8 cellular contexts compared by ENCODE assay signal in the genomic region with DNA sequence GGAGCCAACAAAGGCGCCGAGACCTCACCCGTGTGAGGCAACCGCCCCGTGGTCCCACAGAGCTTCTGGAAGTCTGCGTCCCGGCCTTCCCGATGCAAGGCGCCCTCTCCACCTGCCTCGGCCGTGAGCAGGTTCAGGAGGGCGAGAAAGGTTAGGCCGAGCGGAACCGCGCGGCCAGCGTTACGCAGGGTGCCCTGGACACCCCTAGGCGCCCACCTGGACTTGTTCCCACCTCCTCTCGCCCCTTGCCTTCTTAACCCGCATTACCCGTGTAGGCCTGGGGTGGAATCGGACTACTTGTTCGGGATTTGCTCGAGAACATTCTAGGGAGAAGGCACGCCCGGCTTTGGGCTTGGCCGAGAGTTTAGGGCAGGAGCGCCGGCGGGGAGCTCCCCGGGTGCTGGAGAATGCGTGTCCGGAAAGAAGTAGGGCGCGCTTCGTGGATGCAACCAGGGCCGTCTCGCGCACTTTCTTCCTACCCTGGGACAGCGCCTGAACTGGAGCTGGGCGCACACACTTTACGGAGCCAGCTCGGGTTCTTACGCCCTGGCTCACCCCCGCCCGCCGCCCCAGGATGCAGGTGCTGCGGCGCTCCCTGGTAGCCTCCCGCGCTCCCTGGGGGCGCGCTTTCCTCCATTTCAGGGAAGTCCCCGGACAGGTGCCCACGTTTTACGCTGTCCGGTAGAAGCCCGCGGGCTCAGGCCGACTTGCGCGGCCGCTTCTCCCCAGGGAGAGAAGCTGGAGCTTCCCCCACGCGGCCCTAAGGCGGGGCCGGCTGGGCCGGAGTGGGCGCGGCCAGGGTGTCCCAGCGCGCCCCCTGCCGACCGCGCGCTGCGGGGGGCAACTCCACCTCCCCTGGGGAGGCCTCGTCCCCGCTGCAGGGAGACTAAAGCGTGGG.
A peak's percentile ranks its signal among the peaks of the same experiment; 100 is the strongest.
DNase-seq lines count a peak whose midpoint lies in the region; ATAC-seq and TF ChIP-seq lines count a peak whose summit lies in the region.

No MANE protein-coding gene starts in this region.

- H3K27ac ChIP-seq in DOHH2 (ENCODE audit: low read depth, low read length) (no peak overlapping the region), GM23338 (ENCODE audit: low read depth) (no peak overlapping the region)

- DNase-seq in GM23338 (ENCODE audit: low spot score) (peak; percentile 40), natural killer cell (no peak), islet precursor cell (no peak), DMS53 (lab: John Stamatoyannopoulos, UW) (no peak), NCI-H510A treated with DMSO at 0.1 percent for 48 hours (lab: John Stamatoyannopoulos, UW) (no peak)
- peak; percentile 66 for DNase-seq in activated naive CD8-positive, alpha-beta T cell treated with anti-CD3 and anti-CD28 coated beads, Interleukin-2, amount 10 ng/mL, durations not matched to agents 7 days and 5 days
- DNase-seq in stimulated activated CD4-positive, alpha-beta T cell treated with anti-CD3 and anti-CD28 coated beads, Interleukin-1b, Interleukin-23, amount 100 ng/mL, for 48 hours: no peak

- H3K9me2 ChIP-seq in DOHH2 (replicated peaks; ENCODE audit: control insufficient read depth, low read length) (no peaks in the 10 kb centered on the region), GM23338 (ENCODE audit: insufficient read depth) (no peaks in the 10 kb centered on the region)

- H3K4me2 ChIP-seq in DOHH2 (ENCODE audit: low read length) (no peak overlapping the region), GM23338 (peak overlapping the region; percentile 73)

- no peaks in the 10 kb centered on the region for H3K9me3 ChIP-seq in DOHH2 (ENCODE audit: control insufficient read depth, insufficient read depth, low read length)

- H3K9me3 Mint-ChIP-seq in GM23338 (peaks cover 28% of the 10 kb centered on the region), natural killer cell (no peaks in the 10 kb centered on the region)
- H3K9me3 Mint-ChIP-seq in activated naive CD8-positive, alpha-beta T cell treated with anti-CD3 and anti-CD28 coated beads, Interleukin-2, amount 10 ng/mL, durations not matched to agents 7 days and 5 days: no peaks in the 10 kb centered on the region

- H3K27ac Mint-ChIP-seq in GM23338 (no peak overlapping the region), natural killer cell (no peak overlapping the region)
- no peak overlapping the region for H3K27ac Mint-ChIP-seq in activated naive CD8-positive, alpha-beta T cell treated with anti-CD3 and anti-CD28 coated beads, Interleukin-2, amount 10 ng/mL, durations not matched to agents 7 days and 5 days

- H3K4me1 ChIP-seq in DOHH2 (ENCODE audit: control insufficient read depth, low read length) (peaks cover 4% of the 10 kb centered on the region), GM23338 (ENCODE audit: insufficient read depth) (peaks cover 23% of the 10 kb centered on the region; the same call in 1 of the 2 replicates)

- peak overlapping the region; percentile 62 for H3K4me3 Mint-ChIP-seq in GM23338
- H3K4me3 Mint-ChIP-seq in activated naive CD8-positive, alpha-beta T cell treated with anti-CD3 and anti-CD28 coated beads, Interleukin-2, amount 10 ng/mL, durations not matched to agents 7 days and 5 days: peak overlapping the region; percentile 70
- no peak overlapping the region for H3K4me3 Mint-ChIP-seq in natural killer cell

- no peaks in the 10 kb centered on the region for H3K36me3 ChIP-seq in DOHH2 (ENCODE audit: control insufficient read depth, low read length)
- H3K36me3 ChIP-seq in GM23338 (ENCODE audit: insufficient read depth): no peaks in the 10 kb centered on the region

- peaks cover 92% of the 10 kb centered on the region for H3K27me3 Mint-ChIP-seq in GM23338 (ENCODE audit: insufficient read depth, low read depth, poor library complexity)
- peaks cover 66% of the 10 kb centered on the region for H3K27me3 Mint-ChIP-seq in activated naive CD8-positive, alpha-beta T cell treated with anti-CD3 and anti-CD28 coated beads, Interleukin-2, amount 10 ng/mL, durations not matched to agents 7 days and 5 days
- peaks cover 44 to 61% of the 10 kb centered on the region in 2 donors for H3K27me3 Mint-ChIP-seq in natural killer cell (ENCODE audit: low read depth in 2 of 2)

- 0 out of 2 replicates have a peak overlapping the region, but pooled peaks have one; percentile 18 for H2AFZ ChIP-seq in GM23338

- ATAC-seq in GM23338: peak; percentile 30
- ATAC-seq in activated naive CD8-positive, alpha-beta T cell treated with anti-CD3 and anti-CD28 coated beads, Interleukin-2, amount 10 ng/mL, durations not matched to agents 7 days and 5 days (ENCODE audit: low read depth): peak; percentile 76
- peak in 2 of 3 donors; percentile 48 to 66 for ATAC-seq in natural killer cell

- TF ChIP-seq CTCF in DOHH2 (IDR thresholded peaks at IDR 0.05; ENCODE audit: low read depth, low read length, poor library complexity, severe bottlenecking): peak; percentile 76
- peak; percentile 38; a peak in 3 of 4 replicates for TF ChIP-seq CTCF in GM23338 (conservative IDR thresholded peaks at IDR 0.05; ENCODE audit: low read depth in 2 of 2)
- peak; percentile 18 for TF ChIP-seq CTCF in natural killer cell (IDR thresholded peaks at IDR 0.05)

- H3F3A ChIP-seq in DOHH2 (ENCODE audit: control insufficient read depth, insufficient read depth): no peaks in the 10 kb centered on the region; the same call in 1 of the 2 replicates
- H3F3A ChIP-seq in GM23338 (replicated peaks; ENCODE audit: low read depth): peaks cover 17% of the 10 kb centered on the region

- POLR2A ChIA-PET in activated naive CD8-positive, alpha-beta T cell treated with anti-CD3 and anti-CD28 coated beads, Interleukin-2, amount 10 ng/mL, durations not matched to agents 7 days and 5 days (lab: Charles Lee): no interaction called here

- H4K20me1 ChIP-seq in DOHH2 (ENCODE audit: control insufficient read depth, insufficient read depth, low read depth, low read length) (no peaks in the 10 kb centered on the region), GM23338 (replicated peaks; ENCODE audit: insufficient read depth) (peaks cover 24% of the 10 kb centered on the region)

- no peaks in the 10 kb centered on the region for H3K79me2 ChIP-seq in DOHH2 (ENCODE audit: control insufficient read depth, low read length)
- no peaks in the 10 kb centered on the region for H3K79me2 ChIP-seq in GM23338 (replicated peaks; ENCODE audit: insufficient read depth)

- H3K4me1 Mint-ChIP-seq in GM23338: peaks cover 29% of the 10 kb centered on the region
- H3K4me1 Mint-ChIP-seq in activated naive CD8-positive, alpha-beta T cell treated with anti-CD3 and anti-CD28 coated beads, Interleukin-2, amount 10 ng/mL, durations not matched to agents 7 days and 5 days: peaks cover 26% of the 10 kb centered on the region
- H3K4me1 Mint-ChIP-seq in natural killer cell: peaks cover 14 to 27% of the 10 kb centered on the region in 2 donors

- no peak overlapping the region for H3K4me3 ChIP-seq in DOHH2 (ENCODE audit: low read length)
- H3K4me3 ChIP-seq in GM23338: peak overlapping the region; percentile 52

- peaks cover 6% of the 10 kb centered on the region for H3K36me3 Mint-ChIP-seq in GM23338 (ENCODE audit: low read depth)
- no peaks in the 10 kb centered on the region for H3K36me3 Mint-ChIP-seq in activated naive CD8-positive, alpha-beta T cell treated with anti-CD3 and anti-CD28 coated beads, Interleukin-2, amount 10 ng/mL, durations not matched to agents 7 days and 5 days
- no peaks in the 10 kb centered on the region for H3K36me3 Mint-ChIP-seq in natural killer cell

- peaks cover 55% of the 10 kb centered on the region for H3K27me3 ChIP-seq in DOHH2 (ENCODE audit: control insufficient read depth, low read length)
- H3K27me3 ChIP-seq in GM23338 (ENCODE audit: insufficient read depth): peaks cover 88% of the 10 kb centered on the region

- intact Hi-C loops in natural killer cell (cut with micrococcal nuclease): loop anchor here (10.0 kb wide), 1 partner anchor 393 kb away; no protein-coding TSS in a partner anchor

TF ChIP-seq in GM23338, 12 proteins besides CTCF, POLR2A, EP300 and RAD21 (continues in another document):
- TF ChIP-seq EZH2 (IDR thresholded peaks at IDR 0.05; ENCODE audit: low read depth, unreplicated experiment) (peak; percentile 96), ZNF331 (CRISPR knock-in tag; IDR thresholded peaks at IDR 0.05; ENCODE audit: low read depth) (no peak), EZH2phosphoT487 (IDR thresholded peaks at IDR 0.05; ENCODE audit: unreplicated experiment) (peak; percentile 77), STAT1 (IDR thresholded peaks at IDR 0.05; ENCODE audit: unreplicated experiment) (no peak), CREB1 (CRISPR knock-in tag; IDR thresholded peaks at IDR 0.05; ENCODE audit: low read depth) (no peak), JUNB (IDR thresholded peaks at IDR 0.05; ENCODE audit: unreplicated experiment) (no peak), NANOG (IDR thresholded peaks at IDR 0.05; ENCODE audit: borderline replicate concordance) (no peak)
- TF ChIP-seq, protein P1, sequence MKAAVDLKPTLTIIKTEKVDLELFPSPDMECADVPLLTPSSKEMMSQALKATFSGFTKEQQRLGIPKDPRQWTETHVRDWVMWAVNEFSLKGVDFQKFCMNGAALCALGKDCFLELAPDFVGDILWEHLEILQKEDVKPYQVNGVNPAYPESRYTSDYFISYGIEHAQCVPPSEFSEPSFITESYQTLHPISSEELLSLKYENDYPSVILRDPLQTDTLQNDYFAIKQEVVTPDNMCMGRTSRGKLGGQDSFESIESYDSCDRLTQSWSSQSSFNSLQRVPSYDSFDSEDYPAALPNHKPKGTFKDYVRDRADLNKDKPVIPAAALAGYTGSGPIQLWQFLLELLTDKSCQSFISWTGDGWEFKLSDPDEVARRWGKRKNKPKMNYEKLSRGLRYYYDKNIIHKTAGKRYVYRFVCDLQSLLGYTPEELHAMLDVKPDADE (IDR thresholded peaks at IDR 0.05): no peak

Comparison
In these comparisons a context has a peak if more than half of its experiments do, and no peak if none do; other contexts are left out.
1. CTCF ChIP-seq: peak in every context shown above with its lines; median percentile 76 in DOHH2; 38 in GM23338; 18 in natural killer cell.
2. DNase-seq: peak in GM23338 (single experiment) and activated naive CD8-positive, alpha-beta T cell treated with anti-CD3 and anti-CD28 coated beads, Interleukin-2, amount 10 ng/mL, durations not matched to agents 7 days and 5 days (single experiment); none in natural killer cell (single experiment), islet precursor cell (single experiment), DMS53 (single experiment), NCI-H510A treated with DMSO at 0.1 percent for 48 hours (single experiment) and stimulated activated CD4-positive, alpha-beta T cell treated with anti-CD3 and anti-CD28 coated beads, Interleukin-1b, Interleukin-23, amount 100 ng/mL, for 48 hours (single experiment).
3. Peak in every context shown above with its lines, with median percentiles within 50 percentile points of each other: ATAC-seq.